Comparison of ENCODE assay signal across 17 cellular contexts in the genomic region with DNA sequence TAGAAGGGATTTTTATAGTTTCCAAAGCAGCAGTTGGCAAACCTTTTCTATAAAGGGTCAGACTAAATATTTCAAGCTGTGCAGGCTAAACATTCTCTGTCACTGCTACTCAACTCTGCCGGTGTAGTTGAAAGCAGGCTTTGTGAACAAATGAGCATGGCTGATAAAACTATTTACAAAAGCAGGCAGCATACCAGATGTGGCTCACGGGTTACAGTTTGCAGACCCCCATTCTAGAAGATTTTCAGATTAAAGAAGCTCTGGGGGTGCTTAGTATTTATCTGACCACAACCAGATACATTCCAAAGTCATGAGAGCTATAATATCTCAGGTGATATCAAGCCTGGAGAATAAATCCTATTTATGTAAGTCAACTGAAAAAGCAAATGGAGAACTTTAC.
"Had no signal": no experiment of that assay in that cellular context is flagged by ENCODE, and none has a peak within 500 bp of the region (broad histone marks: within the 10 kb centered on the region; RNA-seq: fewer than 3 reads in every experiment).

No MANE protein-coding gene starts in this region.

- H3K36me3 ChIP-seq: esophagus muscularis mucosa, heart right ventricle, thoracic aorta, upper lobe of right lung had no signal

- H3K4me1 ChIP-seq: heart right ventricle, upper lobe of right lung had no signal

- ATAC-seq: activated CD4-positive, CD25-positive, alpha-beta regulatory T cell treated with anti-CD3 and anti-CD28 coated beads, Interleukin-2, amount 50 U/mL, for 24 hours; heart right ventricle; naive thymus-derived CD8-positive, alpha-beta T cell; stimulated activated naive B cell treated with anti-CD40 and anti-IgM and Interleukin-4, amounts not matched to agents 10 μg/mL and 1 μg/mL and 100 μg/mL, for 72 hours; upper lobe of right lung had no signal

- H3K4me3 ChIP-seq: esophagus muscularis mucosa, heart right ventricle, thoracic aorta, upper lobe of right lung had no signal

- H3K27ac ChIP-seq: esophagus muscularis mucosa, heart right ventricle, thoracic aorta, upper lobe of right lung had no signal

- DNase-seq: activated CD4-positive, alpha-beta T cell treated with anti-CD3 and anti-CD28 coated beads, Interleukin-2, amount 50 U/mL, for 1 hour; activated CD8-positive, alpha-beta memory T cell treated with anti-CD3 and anti-CD28 coated beads for 24 hours; activated CD8-positive, alpha-beta memory T cell treated with anti-CD3 and anti-CD28 coated beads, Interleukin-2, amount 50 U/mL, for 48 hours; activated effector memory CD4-positive, alpha-beta T cell treated with Interleukin-2 at 50 U/mL for 16 hours; activated naive CD4-positive, alpha-beta T cell treated with anti-CD3 and anti-CD28 coated beads, Interleukin-2, amount 50 U/mL, for 16 hours; activated T-cell treated with anti-CD3 and anti-CD28 coated beads, Interleukin-2, amount 50 U/mL, for 48 hours; cerebellar nuclear complex; effector CD8-positive, alpha-beta T cell; heart right ventricle; immature natural killer cell; naive thymus-derived CD8-positive, alpha-beta T cell; nucleus accumbens; stimulated activated naive B cell treated with anti-CD40 and anti-IgM and Interleukin-4, amounts not matched to agents 10 μg/mL and 1 μg/mL and 100 μg/mL, for 72 hours; upper lobe of right lung had no signal

- H3K9me3 ChIP-seq: thoracic aorta, upper lobe of right lung had no signal

- H3K27me3 ChIP-seq: esophagus muscularis mucosa, heart right ventricle, upper lobe of right lung had no signal
